Comparison of ENCODE assay signal across 25 cellular contexts in genomic region chr7:132024290-132024689, GRCh38.
"Had no signal": no experiment of that assay in that cellular context is flagged by ENCODE, and none has a peak within 500 bp of the region (broad histone marks: within the 10 kb centered on the region; RNA-seq: fewer than 3 reads in every experiment).

No MANE protein-coding gene starts in this region.

- H3K9me3 ChIP-seq: lower lobe of right lung, pancreas, prostate gland, stomach, testis, thyroid gland, transverse colon, upper lobe of left lung, vagina had no signal

- H3K27ac ChIP-seq: lower lobe of right lung, pancreas, prostate gland, skin epidermis, stomach, testis, thyroid gland, transverse colon, upper lobe of left lung, vagina had no signal

- H3K4me3 ChIP-seq: lower lobe of right lung, pancreas, prostate gland, skin epidermis, stomach, testis, thyroid gland, transverse colon, upper lobe of left lung, vagina had no signal

- H3K36me3 ChIP-seq: lower lobe of right lung, pancreas, prostate gland, stomach, thyroid gland, transverse colon, upper lobe of left lung, vagina had no signal

- DNase-seq: kidney glomerular epithelial cell; left cardiac atrium; lower lobe of right lung; mammary epithelial cell; mesenchymal stem cell; naive thymus-derived CD8-positive, alpha-beta T cell; nucleus accumbens; pancreas; retina; stimulated activated CD4-positive, alpha-beta T cell treated with anti-CD3 and anti-CD28 coated beads, Interleukin-12 subunit alpha, Interleukin-12 subunit beta, amount 100 ng/mL, for 4 hours; stimulated activated CD4-positive, alpha-beta T cell treated with anti-CD3 and anti-CD28 coated beads, Interleukin-15, amount 100 ng/mL, for 24 hours; stimulated activated CD4-positive, alpha-beta T cell treated with anti-CD3 and anti-CD28 coated beads, Interleukin-2, amount 100 ng/mL, for 24 hours; stimulated activated CD4-positive, alpha-beta T cell treated with anti-CD3 and anti-CD28 coated beads, Interleukin-4, amount 100 ng/mL, for 1 hour; stimulated activated naive B cell treated with anti-CD40 and anti-IgM and Interleukin-4, amounts not matched to agents 10 μg/mL and 1 μg/mL and 100 μg/mL, for 72 hours; stimulated activated naive CD8-positive, alpha-beta T cell treated with anti-CD3 and anti-CD28 coated beads, Interleukin-15, Interleukin-2, amounts not matched to agents 100 U/mL and 50 U/mL, for 24 hours; stomach; testis; thyroid gland; transverse colon; upper lobe of left lung had no signal

- ATAC-seq: left lobe of liver; lower lobe of right lung; naive thymus-derived CD8-positive, alpha-beta T cell; pancreas; sciatic nerve; stimulated activated naive B cell treated with anti-CD40 and anti-IgM and Interleukin-4, amounts not matched to agents 10 μg/mL and 1 μg/mL and 100 μg/mL, for 72 hours; stimulated activated naive CD8-positive, alpha-beta T cell treated with anti-CD3 and anti-CD28 coated beads, Interleukin-15, Interleukin-2, amounts not matched to agents 100 U/mL and 50 U/mL, for 24 hours had no signal

- H3K27me3 ChIP-seq: pancreas, stomach, testis, thyroid gland, transverse colon, upper lobe of left lung, vagina had no signal
